9 cellular contexts compared by ENCODE assay signal in the genomic region with DNA sequence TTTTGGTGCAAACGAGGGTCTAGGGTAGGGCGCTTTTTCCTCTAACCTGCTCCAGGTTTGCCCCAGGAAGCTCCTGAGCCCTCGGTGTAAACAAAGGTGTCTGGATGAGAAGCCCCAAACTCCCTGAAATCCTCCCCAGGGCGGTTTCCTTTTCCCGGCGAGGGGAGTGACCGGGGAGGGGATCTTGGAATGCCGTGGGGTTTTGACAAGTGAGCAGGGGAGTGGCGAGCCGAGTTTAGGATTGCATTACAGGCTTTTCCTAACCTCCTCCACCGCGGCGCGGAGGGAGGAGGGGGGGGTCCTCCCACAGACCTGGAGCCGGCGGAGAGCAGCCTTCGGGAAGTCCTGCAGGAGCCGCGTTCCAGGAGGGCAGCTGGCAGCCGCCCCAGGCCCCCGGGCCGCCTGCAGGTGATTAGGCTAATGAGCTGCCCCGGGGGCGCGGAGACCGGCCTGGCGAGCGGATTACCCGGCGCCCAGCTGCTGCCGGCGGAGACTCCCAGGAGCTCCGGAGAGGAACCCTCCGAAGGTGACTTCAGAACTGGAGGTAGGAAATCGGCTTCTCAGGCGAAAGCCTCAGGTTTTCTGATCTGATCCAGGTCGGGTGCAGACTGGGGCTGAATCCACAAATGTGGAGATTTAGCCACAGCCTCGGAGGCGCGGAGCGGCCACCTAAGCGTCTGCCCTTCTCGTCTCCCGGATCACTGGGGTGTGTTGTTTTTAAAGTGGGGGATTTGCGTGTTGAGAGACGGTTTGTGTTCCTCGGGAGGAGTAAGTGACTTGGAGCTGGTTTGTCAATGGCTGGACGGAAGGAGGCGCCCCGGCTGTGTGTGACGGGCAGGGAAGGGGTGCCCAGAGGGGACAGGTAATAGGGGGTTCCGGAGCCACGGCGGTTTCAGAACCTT.
A peak's percentile ranks its signal among the peaks of the same experiment; 100 is the strongest.
DNase-seq lines count a peak whose midpoint lies in the region; ATAC-seq and TF ChIP-seq lines count a peak whose summit lies in the region.
"Had no signal": no experiment of that assay in that cellular context is flagged by ENCODE, and none has a peak within 500 bp of the region (broad histone marks: within the 10 kb centered on the region; RNA-seq: fewer than 3 reads in every experiment).

No MANE protein-coding gene starts in this region.

- H3K9me3 ChIP-seq in RWPE2 (ENCODE audit: severe bottlenecking), result peaks cover 7% of the 10 kb centered on the region

- no peaks in the 10 kb centered on the region for H3K27me3 ChIP-seq in RWPE2 (ENCODE audit: insufficient read depth, poor library complexity, severe bottlenecking)

- peak overlapping the region; percentile 76 for H3K27ac ChIP-seq in RWPE2 (ENCODE audit: poor library complexity, severe bottlenecking)
- peak overlapping the region in 18 of 21 experiments; percentile 23 to 83 (median 62) for H3K27ac ChIP-seq in skin epidermis
- H3K27ac ChIP-seq: KMS-11 had no signal

- DNase-seq in GM03348 (ENCODE audit: low spot score), result peak; percentile 29
- DNase-seq in RWPE2 (ENCODE audit: low spot score), result peak; percentile 81
- DNase-seq in cerebellar cortex (ENCODE audit: low spot score), result peak; percentile 35
- peak; percentile 97 for DNase-seq in islet precursor cell
- no peak for DNase-seq in effector CD8-positive, alpha-beta T cell (lab: John Stamatoyannopoulos, UW)
- no peak for DNase-seq in NCI-H774 (lab: John Stamatoyannopoulos, UW)

- TF ChIP-seq CTCF in RWPE2 (IDR thresholded peaks at IDR 0.05; ENCODE audit: poor library complexity, severe bottlenecking), result peak; percentile 76

- H3K36me3 ChIP-seq in RWPE2 (ENCODE audit: low read depth), result peaks cover 11% of the 10 kb centered on the region

- peaks cover 19% of the 10 kb centered on the region for H3K4me1 ChIP-seq in RWPE2 (ENCODE audit: insufficient read depth, poor library complexity, severe bottlenecking)

- ATAC-seq in RWPE2 (ENCODE audit: low read depth) (peak; percentile 71), GM21367 (IDR thresholded peaks at IDR 0.05; ENCODE audit: unreplicated experiment) (no peak)

- H3K4me3 ChIP-seq in RWPE2 (ENCODE audit: severe bottlenecking) (peak overlapping the region; percentile 49), skin epidermis (peak overlapping the region; percentile 31 to 57 (median 46))

Comparison
In these comparisons a context has a peak if more than half of its experiments do, and no peak if none do; other contexts are left out.
1. DNase-seq: peak in GM03348 (single experiment), RWPE2 (single experiment), cerebellar cortex (single experiment) and islet precursor cell (single experiment); none in effector CD8-positive, alpha-beta T cell (single experiment) and NCI-H774 (single experiment).